In the genomic region with DNA sequence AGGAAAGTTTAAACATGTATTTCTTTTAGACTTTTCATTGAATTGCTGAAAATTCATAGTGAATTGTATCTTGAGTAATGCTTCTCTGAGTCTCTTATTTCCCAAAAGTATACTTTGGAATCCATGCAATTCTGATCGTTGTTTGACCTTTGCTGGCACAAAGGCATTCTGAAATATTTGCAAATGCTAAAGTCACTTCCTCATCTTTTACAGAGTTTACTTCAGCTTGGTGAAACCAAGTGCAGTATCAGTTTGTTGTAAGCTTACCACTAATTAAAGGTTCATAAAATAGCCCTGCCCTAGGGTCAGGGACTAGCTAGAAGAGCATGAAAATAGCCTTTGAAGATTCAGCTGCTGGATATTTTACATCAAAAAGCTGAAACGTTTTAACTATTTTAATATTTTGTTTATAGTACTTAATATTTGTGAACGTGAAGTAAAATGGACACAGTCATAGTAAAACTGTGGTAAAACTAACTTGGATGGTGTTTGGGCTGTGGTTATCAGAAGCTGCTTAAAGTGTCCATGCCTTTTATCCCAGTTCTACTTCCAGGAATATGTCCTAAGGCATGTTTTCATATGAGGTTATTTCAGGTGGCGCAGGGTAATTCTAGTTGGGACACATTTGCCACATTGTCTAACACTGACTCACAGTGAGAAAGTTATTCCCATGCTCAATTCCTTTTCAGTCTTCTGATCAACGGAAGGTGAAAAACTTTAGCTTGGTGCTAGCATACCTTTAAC, we compare ENCODE assay signal across 8 cellular contexts. TPM values are rescaled to one million over a fixed set of nuclear protein-coding genes. Genes with fewer than 3 reads are reported as not detected.
DNase-seq lines count a peak whose midpoint lies in the region; ATAC-seq and TF ChIP-seq lines count a peak whose summit lies in the region.

No MANE protein-coding gene starts in this region.

- H3K27me3 ChIP-seq in gastrocnemius medialis: no peaks in the 10 kb centered on the region

- TF ChIP-seq POLR2A in gastrocnemius medialis (IDR thresholded peaks at IDR 0.05): no peak

- peak overlapping the region in 1 of 4 donors; percentile 1 for H3K4me3 ChIP-seq in gastrocnemius medialis

- ATAC-seq in GM18861 (IDR thresholded peaks at IDR 0.05; ENCODE audit: unreplicated experiment): peak; percentile 24
- ATAC-seq in gastrocnemius medialis: peak; percentile 60 to 63
- no peak for ATAC-seq in HG03439 (IDR thresholded peaks at IDR 0.05; ENCODE audit: unreplicated experiment)
- ATAC-seq in HG03139 (IDR thresholded peaks at IDR 0.05; ENCODE audit: unreplicated experiment): no peak
- no peak for ATAC-seq in GM18909 (IDR thresholded peaks at IDR 0.05; ENCODE audit: poor library complexity, unreplicated experiment)

- intact Hi-C loops in gastrocnemius medialis (cut with DNase I; ENCODE audit: low total_unique reads): loop anchor here (5.0 kb wide), 2 partner anchors 38 to 123 kb away; a partner anchor contains a TSS

- H3K27ac ChIP-seq in epithelial cell of prostate (peak overlapping the region; percentile 70), gastrocnemius medialis (peak overlapping the region; percentile 87 to 99 (median 94))

- no peaks in the 10 kb centered on the region for H3K9me3 ChIP-seq in gastrocnemius medialis

- H3K4me1 ChIP-seq in gastrocnemius medialis: peaks cover 79 to 82% of the 10 kb centered on the region in 2 donors

- DNase-seq in OCI-M1 (lab: John Stamatoyannopoulos, UW) (peak; percentile 59), epithelial cell of prostate (ENCODE audit: low read depth, low spot score) (peak; percentile 63), gastrocnemius medialis (no peak), NCI-H1436 treated with DMSO at 0.1 percent for 48 hours (lab: John Stamatoyannopoulos, UW) (no peak)

- H3K36me3 ChIP-seq in gastrocnemius medialis: no peaks in the 10 kb centered on the region

- no peak for TF ChIP-seq CTCF in gastrocnemius medialis (IDR thresholded peaks at IDR 0.05 in 4 of 5, conservative IDR thresholded peaks at IDR 0.05 in 1 of 5)

- in situ Hi-C loops in gastrocnemius medialis (cut with MboI; ENCODE audit: low sequenced_read_pairs in 4 of 4): no loop called here

RNA-seq across cellular contexts. Expression of a gene that starts 45.3 kb away (rescaled TPM):
- total RNA-seq in gastrocnemius medialis: 100 to 1,000 TPM in 1 of 4 donors, 10 to 100 TPM in 3; 56.2 to 116 (median 79.2) TPM

Comparison
In these comparisons a context has a peak if more than half of its experiments do, and no peak if none do; other contexts are left out.
1. ATAC-seq: peak in GM18861 (single experiment) and gastrocnemius medialis (2 of 2); none in HG03439 (single experiment), HG03139 (single experiment) and GM18909 (single experiment).
2. DNase-seq: peak in OCI-M1 (single experiment) and epithelial cell of prostate (single experiment); none in gastrocnemius medialis (0 of 2) and NCI-H1436 treated with DMSO at 0.1 percent for 48 hours (single experiment).